Comparison of ENCODE assay signal across 1 cellular context in the genomic region with DNA sequence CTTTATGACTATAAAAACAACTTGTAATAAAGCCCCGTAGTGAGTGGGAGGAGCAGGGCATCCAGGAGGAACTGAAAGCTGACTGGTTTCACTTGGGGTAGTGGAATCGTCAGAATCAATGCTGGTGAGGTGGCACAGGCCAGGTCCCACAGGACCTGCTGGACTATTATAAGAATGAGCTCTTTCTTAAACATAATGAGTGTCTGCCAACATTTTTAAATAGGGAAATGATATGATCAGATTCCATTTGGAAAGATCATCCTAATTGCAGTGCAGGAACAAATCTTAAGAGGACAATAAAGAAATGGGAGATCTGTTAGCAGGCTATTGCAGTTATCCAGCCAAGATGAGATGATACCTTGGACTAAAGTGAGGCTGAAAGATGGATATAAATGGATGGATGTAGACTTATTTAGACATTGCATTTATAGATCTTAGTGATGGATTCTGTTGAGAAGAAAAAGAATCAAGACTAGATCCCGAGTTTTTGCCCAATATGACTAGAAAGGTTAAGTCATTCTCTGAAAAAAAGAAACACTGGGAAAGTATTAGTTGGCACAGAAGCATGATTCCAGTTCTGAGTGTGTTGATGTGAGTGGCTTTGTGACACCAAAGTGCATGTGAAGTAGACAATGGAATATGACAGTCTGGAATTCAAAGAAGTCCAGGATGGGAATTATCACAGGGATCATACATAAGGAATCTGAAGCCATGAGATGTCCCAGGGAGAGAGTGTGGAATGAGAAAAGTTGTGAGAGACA.
TF ChIP-seq lines count a peak whose summit lies in the region.

No MANE protein-coding gene starts in this region.

TF ChIP-seq in HepG2, 621 proteins besides CTCF, POLR2A, EP300 and RAD21 (continued from another document):
- TF ChIP-seq, protein P1, sequence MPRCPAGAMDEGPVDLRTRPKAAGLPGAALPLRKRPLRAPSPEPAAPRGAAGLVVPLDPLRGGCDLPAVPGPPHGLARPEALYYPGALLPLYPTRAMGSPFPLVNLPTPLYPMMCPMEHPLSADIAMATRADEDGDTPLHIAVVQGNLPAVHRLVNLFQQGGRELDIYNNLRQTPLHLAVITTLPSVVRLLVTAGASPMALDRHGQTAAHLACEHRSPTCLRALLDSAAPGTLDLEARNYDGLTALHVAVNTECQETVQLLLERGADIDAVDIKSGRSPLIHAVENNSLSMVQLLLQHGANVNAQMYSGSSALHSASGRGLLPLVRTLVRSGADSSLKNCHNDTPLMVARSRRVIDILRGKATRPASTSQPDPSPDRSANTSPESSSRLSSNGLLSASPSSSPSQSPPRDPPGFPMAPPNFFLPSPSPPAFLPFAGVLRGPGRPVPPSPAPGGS (CRISPR knock-in tag; IDR thresholded peaks at IDR 0.05), result no peak
- no peak for TF ChIP-seq ZBTB7A (CRISPR knock-in tag; IDR thresholded peaks at IDR 0.05)
- TF ChIP-seq KAT2B (IDR thresholded peaks at IDR 0.05; ENCODE audit: borderline replicate concordance, low read depth, low read length), result no peak
- no peak for TF ChIP-seq SRSF1 (optimal IDR thresholded peaks at IDR 0.05; ENCODE audit: low read depth, low read length)
- TF ChIP-seq, protein P2, sequence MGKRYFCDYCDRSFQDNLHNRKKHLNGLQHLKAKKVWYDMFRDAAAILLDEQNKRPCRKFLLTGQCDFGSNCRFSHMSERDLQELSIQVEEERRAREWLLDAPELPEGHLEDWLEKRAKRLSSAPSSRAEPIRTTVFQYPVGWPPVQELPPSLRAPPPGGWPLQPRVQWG (CRISPR knock-in tag; IDR thresholded peaks at IDR 0.05; ENCODE audit: borderline replicate concordance, low read depth), result no peak
